ENCODE assay signal across 6 cellular contexts in genomic region chr9:16238730-16239129, GRCh38.
"Had no signal": no experiment of that assay in that cellular context is flagged by ENCODE, and none has a peak within 500 bp of the region (broad histone marks: within the 10 kb centered on the region; RNA-seq: fewer than 3 reads in every experiment).

No MANE protein-coding gene starts in this region.

- DNase-seq: GM23248, GOT3, H9, HCEC 1CT, KBM-7 had no signal

- H3K27ac ChIP-seq: GM23248 had no signal

- H3K4me3 ChIP-seq: GM23248 had no signal

- FAIRE-seq: HTR-8/SVneo had no signal
